16 cellular contexts compared by ENCODE assay signal in genomic region chr7:127845497-127846214, GRCh38.
DNase-seq lines count a peak whose midpoint lies in the region; ATAC-seq and TF ChIP-seq lines count a peak whose summit lies in the region.
"Had no signal": no experiment of that assay in that cellular context is flagged by ENCODE, and none has a peak within 500 bp of the region (broad histone marks: within the 10 kb centered on the region; RNA-seq: fewer than 3 reads in every experiment).

No MANE protein-coding gene starts in this region.

- H3K9me3 Mint-ChIP-seq in activated T-cell treated with anti-CD3 and anti-CD28 coated beads, Interleukin-2, amount 50 U/mL, for 24 hours, result no peaks in the 10 kb centered on the region
- H3K9me3 Mint-ChIP-seq: activated CD4-positive, alpha-beta memory T cell treated with anti-CD3 and anti-CD28 coated beads, Interleukin-2, amount 10 ng/mL, durations not matched to agents 7 days and 5 days; activated T-helper 17 cell treated with anti-CD3 and anti-CD28 coated beads, Interleukin-2, amount 50 U/mL, for 72 hours; CD14-positive monocyte; IgD-negative memory B cell; stimulated activated naive B cell treated with anti-CD40 and anti-IgM and Interleukin-4, amounts not matched to agents 10 μg/mL and 1 μg/mL and 100 μg/mL, for 72 hours had no signal

- no peak overlapping the region for H3K9ac ChIP-seq in skeletal muscle tissue (ENCODE audit: low read depth in 1 of 3, low read length in 3 of 3)

- no peaks in the 10 kb centered on the region for H3K27me3 ChIP-seq in skeletal muscle tissue (ENCODE audit: control insufficient read depth in 3 of 3, insufficient read depth in 3 of 3, low read length in 3 of 3)

- no peaks in the 10 kb centered on the region for H3K9me3 ChIP-seq in skeletal muscle tissue (ENCODE audit: control insufficient read depth in 3 of 3, low read length in 3 of 3)

- no peak overlapping the region for H3K27ac Mint-ChIP-seq in activated T-cell treated with anti-CD3 and anti-CD28 coated beads, Interleukin-2, amount 50 U/mL, for 24 hours
- H3K27ac Mint-ChIP-seq: activated CD4-positive, alpha-beta memory T cell treated with anti-CD3 and anti-CD28 coated beads, Interleukin-2, amount 10 ng/mL, durations not matched to agents 7 days and 5 days; activated T-helper 17 cell treated with anti-CD3 and anti-CD28 coated beads, Interleukin-2, amount 50 U/mL, for 72 hours; IgD-negative memory B cell; stimulated activated naive B cell treated with anti-CD40 and anti-IgM and Interleukin-4, amounts not matched to agents 10 μg/mL and 1 μg/mL and 100 μg/mL, for 72 hours had no signal

- ATAC-seq in SK-N-SH treated with all-trans-retinoic acid at 6 μM for 48 hours, result peak; percentile 42; the same call in 2 of the 3 replicates
- peak; percentile 42 for ATAC-seq in left lobe of liver
- ATAC-seq in GM21360 (IDR thresholded peaks at IDR 0.05; ENCODE audit: unreplicated experiment), result no peak
- ATAC-seq in GM21390 (IDR thresholded peaks at IDR 0.05; ENCODE audit: unreplicated experiment), result no peak
- ATAC-seq: activated T-helper 17 cell treated with anti-CD3 and anti-CD28 coated beads, Interleukin-2, amount 50 U/mL, for 72 hours; stimulated activated naive B cell treated with anti-CD40 and anti-IgM and Interleukin-4, amounts not matched to agents 10 μg/mL and 1 μg/mL and 100 μg/mL, for 72 hours had no signal

- H3K27ac ChIP-seq in skeletal muscle tissue (ENCODE audit: low read depth, low read length), result peak overlapping the region; percentile 45

- H3K4me3 Mint-ChIP-seq in activated T-cell treated with anti-CD3 and anti-CD28 coated beads, Interleukin-2, amount 50 U/mL, for 24 hours, result no peak overlapping the region
- H3K4me3 Mint-ChIP-seq: activated CD4-positive, alpha-beta memory T cell treated with anti-CD3 and anti-CD28 coated beads, Interleukin-2, amount 10 ng/mL, durations not matched to agents 7 days and 5 days; activated T-helper 17 cell treated with anti-CD3 and anti-CD28 coated beads, Interleukin-2, amount 50 U/mL, for 72 hours; CD14-positive monocyte; IgD-negative memory B cell; stimulated activated naive B cell treated with anti-CD40 and anti-IgM and Interleukin-4, amounts not matched to agents 10 μg/mL and 1 μg/mL and 100 μg/mL, for 72 hours had no signal

- H3K36me3 Mint-ChIP-seq in activated T-cell treated with anti-CD3 and anti-CD28 coated beads, Interleukin-2, amount 50 U/mL, for 24 hours (ENCODE audit: low read depth), result peaks cover 89% of the 10 kb centered on the region

- H3K27me3 Mint-ChIP-seq in activated T-cell treated with anti-CD3 and anti-CD28 coated beads, Interleukin-2, amount 50 U/mL, for 24 hours, result no peaks in the 10 kb centered on the region
- H3K27me3 Mint-ChIP-seq: activated CD4-positive, alpha-beta memory T cell treated with anti-CD3 and anti-CD28 coated beads, Interleukin-2, amount 10 ng/mL, durations not matched to agents 7 days and 5 days; activated T-helper 17 cell treated with anti-CD3 and anti-CD28 coated beads, Interleukin-2, amount 50 U/mL, for 72 hours; IgD-negative memory B cell; stimulated activated naive B cell treated with anti-CD40 and anti-IgM and Interleukin-4, amounts not matched to agents 10 μg/mL and 1 μg/mL and 100 μg/mL, for 72 hours had no signal

- peak; percentile 5 to 36 for DNase-seq in NCI-H2081 (lab: John Stamatoyannopoulos, UW)
- no peak for DNase-seq in NCI-H2081 treated with DMSO at 0.1 percent for 48 hours (lab: John Stamatoyannopoulos, UW)
- no peak for DNase-seq in left lobe of liver (ENCODE audit: low spot score)
- no peak for DNase-seq in activated T-cell treated with anti-CD3 and anti-CD28 coated beads, Interleukin-2, amount 50 U/mL, for 24 hours
- DNase-seq: 8988T; activated CD4-positive, alpha-beta memory T cell treated with anti-CD3 and anti-CD28 coated beads, Interleukin-2, amount 10 ng/mL, durations not matched to agents 7 days and 5 days; SHP77 treated with DMSO at 0.1 percent for 48 hours; stimulated activated naive B cell treated with anti-CD40 and anti-IgM and Interleukin-4, amounts not matched to agents 10 μg/mL and 1 μg/mL and 100 μg/mL, for 72 hours; T-helper 9 cell had no signal

- peaks cover 34% of the 10 kb centered on the region for H3K4me1 Mint-ChIP-seq in activated T-cell treated with anti-CD3 and anti-CD28 coated beads, Interleukin-2, amount 50 U/mL, for 24 hours (ENCODE audit: low read depth)

- no peaks in the 10 kb centered on the region for H3K36me3 ChIP-seq in skeletal muscle tissue (ENCODE audit: control insufficient read depth in 3 of 3, insufficient read depth in 3 of 3, low read length in 3 of 3)

- peaks cover 11 to 14% (median 13%) of the 10 kb centered on the region in 3 donors for H3K4me1 ChIP-seq in skeletal muscle tissue (ENCODE audit: control insufficient read depth in 3 of 3, insufficient read depth in 3 of 3, low read length in 3 of 3)

- H3K4me3 ChIP-seq in skeletal muscle tissue (ENCODE audit: low read length in 3 of 3), result no peak overlapping the region

TF ChIP-seq in SK-N-SH treated with all-trans-retinoic acid at 6 μM for 48 hours, 23 proteins besides CTCF, POLR2A, EP300 and RAD21 (continues in another document):
- no peak for TF ChIP-seq PATZ1 (CRISPR knock-in tag; IDR thresholded peaks at IDR 0.05; ENCODE audit: borderline replicate concordance)
- TF ChIP-seq CREB5 (CRISPR knock-in tag; IDR thresholded peaks at IDR 0.05; ENCODE audit: low read depth), result no peak
- no peak for TF ChIP-seq ZFP3 (CRISPR knock-in tag; IDR thresholded peaks at IDR 0.05)
- TF ChIP-seq RARB (CRISPR knock-in tag; IDR thresholded peaks at IDR 0.05), result no peak
- TF ChIP-seq ZNF8 (CRISPR knock-in tag; IDR thresholded peaks at IDR 0.05), result no peak
- no peak for TF ChIP-seq GLIS3 (CRISPR knock-in tag; IDR thresholded peaks at IDR 0.05)
- TF ChIP-seq ZNF70 (CRISPR knock-in tag; IDR thresholded peaks at IDR 0.05), result no peak
- no peak for TF ChIP-seq ZFP30 (CRISPR knock-in tag; IDR thresholded peaks at IDR 0.05)
- no peak for TF ChIP-seq ARNTL (CRISPR knock-in tag; IDR thresholded peaks at IDR 0.05; ENCODE audit: borderline replicate concordance, low read depth)
- no peak for TF ChIP-seq CSRNP3 (CRISPR knock-in tag; IDR thresholded peaks at IDR 0.05)
- TF ChIP-seq TOX (CRISPR knock-in tag; IDR thresholded peaks at IDR 0.05; ENCODE audit: borderline replicate concordance), result no peak
- TF ChIP-seq SNAI2 (CRISPR knock-in tag; IDR thresholded peaks at IDR 0.05), result no peak
- no peak for TF ChIP-seq OSR1 (CRISPR knock-in tag; IDR thresholded peaks at IDR 0.05)
- TF ChIP-seq ZC3H10 (CRISPR knock-in tag; IDR thresholded peaks at IDR 0.05), result no peak

Comparison
In these comparisons a context has a peak if more than half of its experiments do, and no peak if none do; other contexts are left out.
1. DNase-seq: peak in NCI-H2081 (2 of 2); none in NCI-H2081 treated with DMSO at 0.1 percent for 48 hours (single experiment), left lobe of liver (single experiment) and activated T-cell treated with anti-CD3 and anti-CD28 coated beads, Interleukin-2, amount 50 U/mL, for 24 hours (single experiment).
2. ATAC-seq: peak in SK-N-SH treated with all-trans-retinoic acid at 6 μM for 48 hours (single experiment) and left lobe of liver (single experiment); none in GM21360 (single experiment) and GM21390 (single experiment).